ENCODE assay signal across 17 cellular contexts in genomic region chr1:156823210-156823790, GRCh38. TPM values are rescaled to one million over a fixed set of nuclear protein-coding genes. Genes with fewer than 3 reads are reported as not detected.
DNase-seq lines count a peak whose midpoint lies in the region; ATAC-seq and TF ChIP-seq lines count a peak whose summit lies in the region.
"Had no signal": no experiment of that assay in that cellular context is flagged by ENCODE, and none has a peak within 500 bp of the region (broad histone marks: within the 10 kb centered on the region; RNA-seq: fewer than 3 reads in every experiment).

No MANE protein-coding gene starts in this region.

- no peak for TF ChIP-seq CTCF in left lung (IDR thresholded peaks at IDR 0.05)
- no peak for TF ChIP-seq CTCF in mucosa of descending colon (IDR thresholded peaks at IDR 0.05)

- intact Hi-C loops in activated T-helper 2 cell treated with anti-CD3 and anti-CD28 coated beads, Interferon-gamma antibody, Interleukin-2, Interleukin-4, amounts not matched to agents 10 μg/mL and 5 μg/mL and 100 μg/mL, durations not matched to agents 14 hours and 24 hours and 36 hours (cut with micrococcal nuclease), result no loop called here
- intact Hi-C loops in left lung (cut with DNase I), result no loop called here
- intact Hi-C loops in mucosa of descending colon (cut with DNase I, micrococcal nuclease), result no loop called here

- peak; percentile 30 for DNase-seq in EH (ENCODE audit: low read depth)
- DNase-seq in HT1080 (ENCODE audit: low read depth), result peak; percentile 38
- DNase-seq in activated T-helper 2 cell treated with anti-CD3 and anti-CD28 coated beads, Interferon-gamma antibody, Interleukin-2, Interleukin-4, amounts not matched to agents 10 μg/mL and 5 μg/mL and 100 μg/mL, durations not matched to agents 14 hours and 24 hours and 36 hours (ENCODE audit: low spot score), result no peak
- DNase-seq in kidney tubule cell (ENCODE audit: low spot score), result peak; percentile 60
- no peak for DNase-seq in left lung
- DNase-seq in mucosa of descending colon, result no peak
- DNase-seq: Caco-2, DMS53, Karpas-422, NCI-H1417, NCI-H1930, NCI-H2171, NCI-H774, SHP77 treated with DMSO at 0.1 percent for 48 hours had no signal

- no peaks in the 10 kb centered on the region for H3K27me3 Mint-ChIP-seq in activated T-helper 2 cell treated with anti-CD3 and anti-CD28 coated beads, Interferon-gamma antibody, Interleukin-2, Interleukin-4, amounts not matched to agents 10 μg/mL and 5 μg/mL and 100 μg/mL, durations not matched to agents 14 hours and 24 hours and 36 hours (ENCODE audit: low read depth)

- H3K27ac Mint-ChIP-seq in activated T-helper 2 cell treated with anti-CD3 and anti-CD28 coated beads, Interferon-gamma antibody, Interleukin-2, Interleukin-4, amounts not matched to agents 10 μg/mL and 5 μg/mL and 100 μg/mL, durations not matched to agents 14 hours and 24 hours and 36 hours, result peak overlapping the region; percentile 88
- H3K27ac Mint-ChIP-seq: GM23338 had no signal

- peaks cover 15% of the 10 kb centered on the region for H3K9me3 Mint-ChIP-seq in activated T-helper 2 cell treated with anti-CD3 and anti-CD28 coated beads, Interferon-gamma antibody, Interleukin-2, Interleukin-4, amounts not matched to agents 10 μg/mL and 5 μg/mL and 100 μg/mL, durations not matched to agents 14 hours and 24 hours and 36 hours
- H3K9me3 Mint-ChIP-seq: GM23338 had no signal

- H3K4me3 ChIP-seq in left lung (no peak overlapping the region), mucosa of descending colon (no peak overlapping the region)
- H3K4me3 ChIP-seq: GM23338 had no signal

- peaks cover 4% of the 10 kb centered on the region for H3K36me3 Mint-ChIP-seq in activated T-helper 2 cell treated with anti-CD3 and anti-CD28 coated beads, Interferon-gamma antibody, Interleukin-2, Interleukin-4, amounts not matched to agents 10 μg/mL and 5 μg/mL and 100 μg/mL, durations not matched to agents 14 hours and 24 hours and 36 hours (ENCODE audit: low read depth)

- no peaks in the 10 kb centered on the region for H3K36me3 ChIP-seq in left lung
- no peaks in the 10 kb centered on the region for H3K36me3 ChIP-seq in mucosa of descending colon (ENCODE audit: low read depth)

- H3K9me3 ChIP-seq in left lung, result no peaks in the 10 kb centered on the region
- H3K9me3 ChIP-seq in mucosa of descending colon, result no peaks in the 10 kb centered on the region
- H3K9me3 ChIP-seq: Caco-2 had no signal

- peaks cover 40% of the 10 kb centered on the region for H3K4me1 Mint-ChIP-seq in activated T-helper 2 cell treated with anti-CD3 and anti-CD28 coated beads, Interferon-gamma antibody, Interleukin-2, Interleukin-4, amounts not matched to agents 10 μg/mL and 5 μg/mL and 100 μg/mL, durations not matched to agents 14 hours and 24 hours and 36 hours (ENCODE audit: low read depth)
- H3K4me1 Mint-ChIP-seq: GM23338 had no signal

- H3K27ac ChIP-seq in left lung, result no peak overlapping the region
- H3K27ac ChIP-seq: HL-60 had no signal

- H3K4me1 ChIP-seq in left lung (no peaks in the 10 kb centered on the region), mucosa of descending colon (ENCODE audit: low read depth) (no peaks in the 10 kb centered on the region)
- H3K4me1 ChIP-seq: Caco-2 had no signal

- H3K4me3 Mint-ChIP-seq in activated T-helper 2 cell treated with anti-CD3 and anti-CD28 coated beads, Interferon-gamma antibody, Interleukin-2, Interleukin-4, amounts not matched to agents 10 μg/mL and 5 μg/mL and 100 μg/mL, durations not matched to agents 14 hours and 24 hours and 36 hours (ENCODE audit: low read depth), result no peak overlapping the region
- H3K4me3 Mint-ChIP-seq: GM23338 had no signal

- H3K27me3 ChIP-seq in left lung, result peaks cover 0 to 6% of the 10 kb centered on the region in 2 donors

- no peak for ATAC-seq in left lung
- ATAC-seq in HG03571 (IDR thresholded peaks at IDR 0.05; ENCODE audit: unreplicated experiment), result no peak
- ATAC-seq in mucosa of descending colon, result no peak
- ATAC-seq: GM23338 had no signal

RNA-seq across cellular contexts. Expression of gene SH2D2A, which starts 6.7 kb away (rescaled TPM):
- 4.6 and 8.2 TPM in 2 replicates for total RNA-seq in HT1080 (2014; rRNA removed; shearing (Covaris generic))
- polyA plus RNA-seq in HT1080 (2015; cell fraction: cytosol; rRNA removed), result 5.4 and 7.3 TPM in 2 replicates
- 3.2 and 7.9 TPM in 2 replicates for polyA plus RNA-seq in HT1080 (2015; cell fraction: nucleus; rRNA removed)
- 453 and 474 TPM in 2 replicates for total RNA-seq in activated T-helper 2 cell treated with anti-CD3 and anti-CD28 coated beads, Interferon-gamma antibody, Interleukin-2, Interleukin-4, amounts not matched to agents 10 μg/mL and 5 μg/mL and 100 μg/mL, durations not matched to agents 14 hours and 24 hours and 36 hours
- total RNA-seq in left lung (1 to 10 TPM; 1.7 to 4.4 TPM), mucosa of descending colon (1 to 10 TPM; 2.9 to 3.3 (median 3.1) TPM)

RNA-seq across cellular contexts. Expression of gene INSRR, which starts 35.6 kb away (rescaled TPM):
- total RNA-seq in HT1080 (2014; rRNA removed; shearing (Covaris generic)), result not detected in 2 replicates
- not detected in 2 replicates for polyA plus RNA-seq in HT1080 (2015; cell fraction: cytosol; rRNA removed)
- not detected in 2 replicates for polyA plus RNA-seq in HT1080 (2015; cell fraction: nucleus; rRNA removed)
- 1.1 and 1.4 TPM in 2 replicates for total RNA-seq in activated T-helper 2 cell treated with anti-CD3 and anti-CD28 coated beads, Interferon-gamma antibody, Interleukin-2, Interleukin-4, amounts not matched to agents 10 μg/mL and 5 μg/mL and 100 μg/mL, durations not matched to agents 14 hours and 24 hours and 36 hours
- total RNA-seq in left lung, result not detected
- total RNA-seq in mucosa of descending colon, result under 1 TPM in 2 of 3 donors, not detected in 1; 0.06 to 0.09 TPM
- total RNA-seq: Caco-2, GM23338 had no signal
- polyA plus RNA-seq: GM23338 had no signal

RNA-seq across cellular contexts. Expression of gene NTRK1, which starts 37.4 kb away (rescaled TPM):
- total RNA-seq in HT1080 (2014; rRNA removed; shearing (Covaris generic)), result 0.60 and 1.3 TPM in 2 replicates
- polyA plus RNA-seq in HT1080 (2015; cell fraction: cytosol; rRNA removed), result 0.12 and 0.48 TPM in 2 replicates
- 0.47 and 0.85 TPM in 2 replicates for polyA plus RNA-seq in HT1080 (2015; cell fraction: nucleus; rRNA removed)
- total RNA-seq in activated T-helper 2 cell treated with anti-CD3 and anti-CD28 coated beads, Interferon-gamma antibody, Interleukin-2, Interleukin-4, amounts not matched to agents 10 μg/mL and 5 μg/mL and 100 μg/mL, durations not matched to agents 14 hours and 24 hours and 36 hours, result 252 and 253 TPM in 2 replicates
- total RNA-seq in left lung, result under 1 TPM; 0.47 to 0.97 TPM
- total RNA-seq in mucosa of descending colon, result 1 to 10 TPM in 1 of 3 donors, under 1 TPM in 2; 0.67 to 1.3 (median 0.79) TPM
- total RNA-seq: Caco-2 had no signal

RNA-seq across cellular contexts. Expression of gene PRCC, which starts 56.0 kb away (rescaled TPM):
- total RNA-seq in HT1080 (2014; rRNA removed; shearing (Covaris generic)), result 69.5 and 122 TPM in 2 replicates
- polyA plus RNA-seq in HT1080 (2015; cell fraction: cytosol; rRNA removed), result 59.2 and 73.1 TPM in 2 replicates
- 77.3 and 85.0 TPM in 2 replicates for polyA plus RNA-seq in HT1080 (2015; cell fraction: nucleus; rRNA removed)
- total RNA-seq in activated T-helper 2 cell treated with anti-CD3 and anti-CD28 coated beads, Interferon-gamma antibody, Interleukin-2, Interleukin-4, amounts not matched to agents 10 μg/mL and 5 μg/mL and 100 μg/mL, durations not matched to agents 14 hours and 24 hours and 36 hours, result 94.8 and 110 TPM in 2 replicates
- 10 to 100 TPM; 40.7 to 56.2 TPM for total RNA-seq in left lung
- 10 to 100 TPM; 55.0 to 66.1 (median 59.2) TPM for total RNA-seq in mucosa of descending colon

Comparison
In these comparisons a context has a peak if more than half of its experiments do, and no peak if none do; other contexts are left out.
1. DNase-seq: peak in EH (single experiment), HT1080 (single experiment) and kidney tubule cell (single experiment); none in activated T-helper 2 cell treated with anti-CD3 and anti-CD28 coated beads, Interferon-gamma antibody, Interleukin-2, Interleukin-4, amounts not matched to agents 10 μg/mL and 5 μg/mL and 100 μg/mL, durations not matched to agents 14 hours and 24 hours and 36 hours (single experiment), left lung (0 of 2) and mucosa of descending colon (0 of 3).
2. RNA of gene SH2D2A, which starts 6.7 kb away (total RNA-seq): 453 to 474 TPM in activated T-helper 2 cell treated with anti-CD3 and anti-CD28 coated beads, Interferon-gamma antibody, Interleukin-2, Interleukin-4, amounts not matched to agents 10 μg/mL and 5 μg/mL and 100 μg/mL, durations not matched to agents 14 hours and 24 hours and 36 hours; 4.6 to 8.2 TPM in HT1080, 1.7 to 4.4 TPM in left lung and 2.9 to 3.3 TPM in mucosa of descending colon; every median in the first group is over 10 times any median in the second.
3. RNA of gene NTRK1, which starts 37.4 kb away (total RNA-seq): 252 to 253 TPM in activated T-helper 2 cell treated with anti-CD3 and anti-CD28 coated beads, Interferon-gamma antibody, Interleukin-2, Interleukin-4, amounts not matched to agents 10 μg/mL and 5 μg/mL and 100 μg/mL, durations not matched to agents 14 hours and 24 hours and 36 hours; 0.60 to 1.3 TPM in HT1080, 0.47 to 0.97 TPM in left lung and 0.67 to 1.3 TPM in mucosa of descending colon; every median in the first group is over 100 times any median in the second.